In the genomic region with DNA sequence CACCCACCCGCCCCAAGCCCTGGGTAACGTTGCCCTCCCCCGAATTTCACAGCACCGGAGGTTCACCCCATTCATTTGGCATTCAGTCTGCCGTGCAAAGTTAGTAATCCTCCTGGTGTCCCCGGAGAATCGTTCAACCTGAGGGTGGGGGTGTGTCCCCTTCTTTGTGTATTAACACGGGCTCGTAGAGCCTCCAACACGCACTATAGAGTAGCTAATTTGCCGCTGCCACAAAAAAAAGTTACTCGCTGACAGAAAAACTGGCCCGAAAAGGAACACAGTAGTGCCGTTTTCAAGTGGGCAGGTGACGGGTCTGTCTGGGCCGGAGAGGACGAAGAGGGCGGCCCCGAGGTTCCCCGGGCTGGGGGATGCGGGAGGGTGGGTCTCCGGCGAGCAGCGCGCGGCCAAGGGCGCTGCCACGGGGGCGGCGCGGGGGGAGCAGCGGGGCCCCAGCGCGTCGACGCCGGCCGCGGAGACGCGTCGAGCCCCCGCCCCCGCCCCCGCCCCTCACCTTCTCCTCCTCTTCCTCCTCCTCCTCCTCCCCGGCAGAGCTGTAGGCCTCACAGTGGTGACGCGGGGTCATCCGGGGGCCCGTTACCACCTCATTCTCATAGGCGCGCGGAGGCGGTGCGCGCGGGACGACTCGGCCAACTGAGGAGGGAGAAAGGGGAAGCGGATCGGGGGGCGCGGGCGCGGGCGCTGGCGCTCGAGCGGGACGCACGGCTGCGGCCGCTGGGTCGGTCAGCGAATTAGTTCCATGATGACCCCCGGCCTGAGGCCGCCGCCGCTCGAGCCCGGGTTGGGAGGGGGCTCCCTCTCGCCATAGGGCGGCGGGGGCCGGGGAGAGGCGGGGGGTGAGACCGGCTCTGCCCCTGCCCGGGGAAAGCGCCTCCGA, we compare ENCODE assay signal across 8 cellular contexts. TPM values are rescaled to one million over a fixed set of nuclear protein-coding genes. Genes with fewer than 3 reads are reported as not detected.
DNase-seq lines count a peak whose midpoint lies in the region; ATAC-seq, FAIRE-seq and TF ChIP-seq lines count a peak whose summit lies in the region.

No MANE protein-coding gene starts in this region.

- H3K27me3 ChIP-seq in neuronal stem cell (ENCODE audit: control insufficient read depth in 3 of 3, insufficient read depth in 3 of 3, low read depth in 1 of 3, low read length in 3 of 3) (no peaks in the 10 kb centered on the region), subcutaneous abdominal adipose tissue (ENCODE audit: control insufficient read depth in 5 of 5, insufficient read depth in 4 of 5, low read length in 5 of 5) (no peaks in the 10 kb centered on the region)

- H4K91ac ChIP-seq in neuronal stem cell (ENCODE audit: low read depth, low read length, poor library complexity): no peak overlapping the region

- WGBS in A549 (ENCODE audit: missing lambda C conversion rate): under 1% methylated on average over 17 of the region's 90 CpGs
- WGBS in neuronal stem cell (ENCODE audit: extremely low coverage in 2 of 2, insufficient read length in 2 of 2, insufficient replicate concordance in 1 of 2), 2 donors: no CpG with 5 or more reads among the region's 90 CpGs

- H3K4me3 ChIP-seq in A549: peak overlapping the region; percentile 81
- peak overlapping the region; percentile 57 to 82 for H3K4me3 ChIP-seq in foreskin fibroblast (ENCODE audit: low read depth in 1 of 2, low read length in 2 of 2)
- H3K4me3 ChIP-seq in neuronal stem cell (ENCODE audit: low read length in 2 of 2): peak overlapping the region; percentile 76 to 98
- peak overlapping the region; percentile 86 to 99 (median 96) for H3K4me3 ChIP-seq in subcutaneous abdominal adipose tissue (ENCODE audit: low read depth in 1 of 5, low read length in 5 of 5)

- peak overlapping the region; percentile 94 for H2BK5ac ChIP-seq in neuronal stem cell (ENCODE audit: low read length)

- H4K8ac ChIP-seq in neuronal stem cell (ENCODE audit: low read depth, low read length): no peak overlapping the region

- H3K27ac ChIP-seq in A549 (peak overlapping the region; percentile 99 to 100), neuronal stem cell (replicated peaks; ENCODE audit: low read length) (peak overlapping the region; percentile 69), subcutaneous abdominal adipose tissue (ENCODE audit: low read depth, low read length) (peak overlapping the region; percentile 99)

- no peaks in the 10 kb centered on the region for H3K27me3 Mint-ChIP-seq in activated T-helper 17 cell treated with anti-CD3 and anti-CD28 coated beads, Interleukin-2, amount 50 U/mL, for 72 hours

- H3K36me3 ChIP-seq in neuronal stem cell (replicated peaks in 1 of 2; ENCODE audit: control insufficient read depth in 2 of 2, insufficient read depth in 2 of 2, low read length in 2 of 2) (peaks cover 2 to 21% of the 10 kb centered on the region in 2 donors), subcutaneous abdominal adipose tissue (ENCODE audit: control insufficient read depth in 5 of 5, insufficient read depth in 5 of 5, low read length in 5 of 5) (no peaks in the 10 kb centered on the region)

- H3K9ac ChIP-seq in neuronal stem cell (ENCODE audit: low read depth, low read length, poor library complexity) (peak overlapping the region; percentile 96), subcutaneous abdominal adipose tissue (ENCODE audit: low read length in 5 of 5) (peak overlapping the region; percentile 56 to 100 (median 96))

- peaks cover 26% of the 10 kb centered on the region; the same call in 2 of the 3 replicates for H3K4me1 ChIP-seq in A549
- peaks cover 1 to 3% of the 10 kb centered on the region in 2 donors for H3K4me1 ChIP-seq in neuronal stem cell (ENCODE audit: control insufficient read depth in 2 of 2, insufficient read depth in 1 of 2, low read depth in 1 of 2, low read length in 2 of 2)
- peaks cover 2 to 40% (median 36%) of the 10 kb centered on the region in 5 donors for H3K4me1 ChIP-seq in subcutaneous abdominal adipose tissue (ENCODE audit: control insufficient read depth in 5 of 5, insufficient read depth in 5 of 5, low read length in 5 of 5)

- H2AFZ ChIP-seq in neuronal stem cell (ENCODE audit: low read length): peak overlapping the region; percentile 91

- H2AK5ac ChIP-seq in neuronal stem cell (ENCODE audit: low read depth, low read length): peak overlapping the region; percentile 95

- H3K9me3 Mint-ChIP-seq in activated T-helper 17 cell treated with anti-CD3 and anti-CD28 coated beads, Interleukin-2, amount 50 U/mL, for 72 hours: no peaks in the 10 kb centered on the region

- H3K4ac ChIP-seq in neuronal stem cell (ENCODE audit: low read length): no peak overlapping the region

- no peaks in the 10 kb centered on the region for H3K9me3 ChIP-seq in A549
- H3K9me3 ChIP-seq in neuronal stem cell (replicated peaks in 1 of 2; ENCODE audit: control insufficient read depth in 2 of 2, insufficient read depth in 1 of 2, low read depth in 1 of 2, low read length in 2 of 2): peaks cover 0 to 3% of the 10 kb centered on the region in 2 donors
- H3K9me3 ChIP-seq in subcutaneous abdominal adipose tissue (ENCODE audit: control insufficient read depth in 5 of 5, low read length in 5 of 5): no peaks in the 10 kb centered on the region

- 0 out of 2 replicates have a peak, but pooled peaks have one; percentile 6 for TF ChIP-seq POLR2A in A549 (IDR thresholded peaks at IDR 0.05; ENCODE audit: low read length)

- H2BK12ac ChIP-seq in neuronal stem cell (ENCODE audit: low read length): no peak overlapping the region

- no peak for TF ChIP-seq EP300 in A549 (IDR thresholded peaks at IDR 0.05)

- peak overlapping the region; percentile 98 for H3K23ac ChIP-seq in neuronal stem cell (ENCODE audit: low read depth, low read length, poor library complexity)

- ATAC-seq in A549: peak; percentile 35 to 78; a peak in 4 of 6 replicates
- peak; percentile 59 for ATAC-seq in GM18867 (IDR thresholded peaks at IDR 0.05; ENCODE audit: unreplicated experiment)
- peak; percentile 44 for ATAC-seq in HG03135 (IDR thresholded peaks at IDR 0.05; ENCODE audit: unreplicated experiment)
- ATAC-seq in activated T-helper 17 cell treated with anti-CD3 and anti-CD28 coated beads, Interleukin-2, amount 50 U/mL, for 72 hours (replicated peaks): peak; percentile 67

- FAIRE-seq in A549 (lab: Jason Lieb, UNC): no peak

- no peak for TF ChIP-seq CTCF in A549 (IDR thresholded peaks at IDR 0.05)
- no peak for TF ChIP-seq CTCF in foreskin fibroblast (IDR thresholded peaks at IDR 0.05; ENCODE audit: low read depth, low read length)

- H2BK120ac ChIP-seq in neuronal stem cell (ENCODE audit: low read depth, low read length): no peak overlapping the region

- peak overlapping the region; percentile 98 for H3K18ac ChIP-seq in neuronal stem cell (ENCODE audit: low read length)

- DNase-seq in A549 (ENCODE audit: low read depth in 1 of 2, low spot score in 1 of 2) (peak in 1 of 2 experiments; percentile 35), RKO (ENCODE audit: low spot score) (peak; percentile 85), foreskin fibroblast (peak; percentile 65 to 82), neuronal stem cell (ENCODE audit: low spot score) (peak; percentile 69)

- CTCF ChIA-PET in A549 (lab: Yijun Ruan, JAX): interaction anchor here (1.0 kb wide), 1 partner anchor 9 kb away, joined by 3 read pairs; no protein-coding TSS in a partner anchor

- H3K4me3 Mint-ChIP-seq in activated T-helper 17 cell treated with anti-CD3 and anti-CD28 coated beads, Interleukin-2, amount 50 U/mL, for 72 hours: no peak overlapping the region

- H3K4me1 Mint-ChIP-seq in activated T-helper 17 cell treated with anti-CD3 and anti-CD28 coated beads, Interleukin-2, amount 50 U/mL, for 72 hours: peaks cover 32% of the 10 kb centered on the region

- no peak overlapping the region for H3K27ac Mint-ChIP-seq in activated T-helper 17 cell treated with anti-CD3 and anti-CD28 coated beads, Interleukin-2, amount 50 U/mL, for 72 hours

- POLR2A ChIA-PET in A549 (lab: Yijun Ruan, JAX): interaction anchor here (0.6 kb wide), 1 partner anchor 72 kb away, joined by 3 read pairs; no protein-coding TSS in a partner anchor

- H3K79me1 ChIP-seq in neuronal stem cell (ENCODE audit: low read depth, low read length): no peaks in the 10 kb centered on the region

- no peak for TF ChIP-seq RAD21 in A549 (conservative IDR thresholded peaks at IDR 0.05 in 1 of 2, IDR thresholded peaks at IDR 0.05 in 1 of 2)

- H2BK15ac ChIP-seq in neuronal stem cell (ENCODE audit: low read length): peak overlapping the region; percentile 68

- no peak overlapping the region for H3K14ac ChIP-seq in neuronal stem cell (ENCODE audit: low read length)

- H3K4me2 ChIP-seq in A549 (peak overlapping the region; percentile 94), neuronal stem cell (ENCODE audit: insufficient read depth, low read length, poor library complexity, severe bottlenecking) (peak overlapping the region; percentile 47)

- H3K36me3 Mint-ChIP-seq in activated T-helper 17 cell treated with anti-CD3 and anti-CD28 coated beads, Interleukin-2, amount 50 U/mL, for 72 hours (ENCODE audit: low read depth): peaks cover 24% of the 10 kb centered on the region

TF ChIP-seq in A549, 52 proteins besides CTCF, POLR2A, EP300 and RAD21:
- TF ChIP-seq CBX2 (IDR thresholded peaks at IDR 0.05; ENCODE audit: borderline replicate concordance, low read depth) (no peak), PHF8 (IDR thresholded peaks at IDR 0.05; ENCODE audit: borderline replicate concordance, low read depth) (0 out of 2 replicates have a peak, but pooled peaks have one; percentile 64), NR3C1 (IDR thresholded peaks at IDR 0.05) (no peak), KDM5A (IDR thresholded peaks at IDR 0.05) (no peak)

RNA-seq across cellular contexts. Expression of a gene that starts 0.6 kb away (rescaled TPM):
- polyA plus RNA-seq in A549 (2011; rRNA removed): 116 and 117 TPM in 2 replicates
- 28.0 and 37.5 TPM in 2 replicates for polyA plus RNA-seq in A549 (2012; cell fraction: cytosol; rRNA removed)
- polyA plus RNA-seq in A549 (2012; cell fraction: nucleus; rRNA removed): 8.4 and 10.6 TPM in 2 replicates
- 68.8 to 79.0 TPM (median 73.8 TPM) in 3 replicates for polyA plus RNA-seq in A549 (2017; fragmentation: RNase III; extraction: RNeasy Plus Mini Kit Qiagen cat#74134 plus additional on column Dnase treatment)
- polyA minus RNA-seq in A549 (2011; rRNA and poly(A)+ RNA removed): 315 and 353 TPM in 2 replicates
- total RNA-seq in activated T-helper 17 cell treated with anti-CD3 and anti-CD28 coated beads, Interleukin-2, amount 50 U/mL, for 72 hours: 100 to 1,000 TPM; 182 to 306 TPM
- 434 TPM for polyA plus RNA-seq in neuronal stem cell (2013, experiment 1 of 2)
- 452 TPM for polyA plus RNA-seq in neuronal stem cell (2013, experiment 2 of 2)
